In the genomic region with DNA sequence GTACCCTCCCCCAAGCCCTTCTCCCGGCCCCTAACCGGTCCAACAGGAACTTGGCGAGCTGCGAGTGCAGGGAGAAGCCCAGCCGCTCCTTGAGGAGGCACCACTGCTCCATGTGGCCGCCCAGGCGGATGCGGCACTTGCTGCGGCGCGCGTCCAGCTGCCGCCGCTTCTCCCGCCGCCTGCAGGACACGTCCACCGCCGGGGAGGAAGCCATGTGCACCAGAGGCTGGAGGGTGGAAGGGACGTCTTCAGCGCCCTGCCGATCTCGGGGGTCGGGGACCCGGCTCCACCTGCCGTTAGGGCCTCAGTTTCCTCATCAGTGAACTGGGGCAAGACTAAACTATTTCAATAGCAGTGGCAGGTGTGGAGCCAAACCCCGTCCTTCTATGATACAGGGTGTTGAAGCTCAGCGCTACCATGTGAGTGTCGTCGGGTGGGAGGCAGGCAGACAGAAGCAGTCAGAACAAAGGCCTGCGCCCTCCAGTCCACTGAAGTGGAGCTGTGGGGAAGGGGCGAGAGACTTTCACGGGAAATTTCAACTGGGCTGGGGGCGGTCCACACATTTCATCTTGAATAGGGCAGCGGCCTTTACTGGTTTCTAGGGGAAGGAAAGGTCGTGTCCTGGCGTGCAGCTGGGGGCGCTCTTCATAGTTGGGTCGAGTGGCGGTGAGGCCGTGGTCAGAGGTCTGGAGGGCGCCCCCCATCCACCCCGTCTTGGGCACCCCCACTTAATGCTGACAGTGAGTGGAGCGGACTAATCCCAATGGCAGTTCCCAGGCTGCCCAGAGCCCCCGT, we compare ENCODE assay signal across 1 cellular context.
TF ChIP-seq lines count a peak whose summit lies in the region.

No MANE protein-coding gene starts in this region.

TF ChIP-seq in HepG2, 621 proteins besides CTCF, POLR2A, EP300 and RAD21 (continued from another document and continues in another):
- TF ChIP-seq, protein P1, sequence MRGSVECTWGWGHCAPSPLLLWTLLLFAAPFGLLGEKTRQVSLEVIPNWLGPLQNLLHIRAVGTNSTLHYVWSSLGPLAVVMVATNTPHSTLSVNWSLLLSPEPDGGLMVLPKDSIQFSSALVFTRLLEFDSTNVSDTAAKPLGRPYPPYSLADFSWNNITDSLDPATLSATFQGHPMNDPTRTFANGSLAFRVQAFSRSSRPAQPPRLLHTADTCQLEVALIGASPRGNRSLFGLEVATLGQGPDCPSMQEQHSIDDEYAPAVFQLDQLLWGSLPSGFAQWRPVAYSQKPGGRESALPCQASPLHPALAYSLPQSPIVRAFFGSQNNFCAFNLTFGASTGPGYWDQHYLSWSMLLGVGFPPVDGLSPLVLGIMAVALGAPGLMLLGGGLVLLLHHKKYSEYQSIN (CRISPR knock-in tag; IDR thresholded peaks at IDR 0.05; ENCODE audit: borderline replicate concordance), result no peak
- TF ChIP-seq ZNF782 (CRISPR knock-in tag; IDR thresholded peaks at IDR 0.05; ENCODE audit: borderline replicate concordance) (no peak; the same call in 1 of the 2 replicates), ZMYM2 (CRISPR knock-in tag; IDR thresholded peaks at IDR 0.05) (no peak), PTBP1 (IDR thresholded peaks at IDR 0.05; ENCODE audit: low read depth, low read length, poor library complexity, severe bottlenecking) (no peak), XRCC5 (optimal IDR thresholded peaks at IDR 0.05; ENCODE audit: low read length) (peak; percentile 6), TMF1 (CRISPR knock-in tag; IDR thresholded peaks at IDR 0.05; ENCODE audit: low read depth) (peak; percentile 62; the same call in 1 of the 2 replicates), RCOR2 (CRISPR knock-in tag; IDR thresholded peaks at IDR 0.05) (no peak), ZKSCAN1 (IDR thresholded peaks at IDR 0.05; ENCODE audit: low read length) (no peak), FOXP1 (IDR thresholded peaks at IDR 0.05) (no peak), FOXP1 (CRISPR knock-in tag; IDR thresholded peaks at IDR 0.05) (no peak), ZNF772 (CRISPR knock-in tag; IDR thresholded peaks at IDR 0.05) (0 out of 2 replicates have a peak, but pooled peaks have one; percentile 5), ZNF292 (CRISPR knock-in tag; IDR thresholded peaks at IDR 0.05; ENCODE audit: borderline replicate concordance, low read depth) (no peak), ZNF605 (CRISPR knock-in tag; IDR thresholded peaks at IDR 0.05) (no peak), GLI4 (CRISPR knock-in tag; IDR thresholded peaks at IDR 0.05; ENCODE audit: borderline replicate concordance) (peak; percentile 45; the same call in 1 of the 2 replicates), ZFP36 (IDR thresholded peaks at IDR 0.05; ENCODE audit: borderline replicate concordance, low read depth, low read length, partially characterized antibody) (no peak), TOPORS (CRISPR knock-in tag; IDR thresholded peaks at IDR 0.05) (peak; percentile 72; the same call in 1 of the 2 replicates), RBAK (CRISPR knock-in tag; IDR thresholded peaks at IDR 0.05) (no peak), TEAD2 (CRISPR knock-in tag; IDR thresholded peaks at IDR 0.05) (0 out of 2 replicates have a peak, but pooled peaks have one; percentile 31), ZNF3 (CRISPR knock-in tag; IDR thresholded peaks at IDR 0.05) (no peak), HNF4G (IDR thresholded peaks at IDR 0.05; ENCODE audit: borderline replicate concordance, low read depth, low read length) (no peak), HNF4G (CRISPR knock-in tag; IDR thresholded peaks at IDR 0.05; ENCODE audit: borderline replicate concordance, low read depth) (no peak), ZNF619 (CRISPR knock-in tag; IDR thresholded peaks at IDR 0.05) (no peak), ZFP37 (CRISPR knock-in tag; IDR thresholded peaks at IDR 0.05; ENCODE audit: borderline replicate concordance) (no peak), ZNF354B (CRISPR knock-in tag; IDR thresholded peaks at IDR 0.05) (no peak), ZSCAN20 (CRISPR knock-in tag; IDR thresholded peaks at IDR 0.05; ENCODE audit: borderline replicate concordance) (no peak), RARA (CRISPR knock-in tag; IDR thresholded peaks at IDR 0.05) (0 out of 2 replicates have a peak, but pooled peaks have one; percentile 8), ZNF720 (CRISPR knock-in tag; IDR thresholded peaks at IDR 0.05) (no peak), NAIF1 (CRISPR knock-in tag; IDR thresholded peaks at IDR 0.05; ENCODE audit: borderline replicate concordance) (peak; percentile 61; the same call in 1 of the 2 replicates), NR2C2 (CRISPR knock-in tag; IDR thresholded peaks at IDR 0.05; ENCODE audit: borderline replicate concordance) (0 out of 2 replicates have a peak, but pooled peaks have one; percentile 33), SPEN (CRISPR knock-in tag; IDR thresholded peaks at IDR 0.05; ENCODE audit: low read depth) (no peak), ZNF446 (CRISPR knock-in tag; IDR thresholded peaks at IDR 0.05) (peak; percentile 20; the same call in 1 of the 2 replicates), ZNF777 (CRISPR knock-in tag; IDR thresholded peaks at IDR 0.05) (peak; percentile 80), HDAC1 (CRISPR knock-in tag; IDR thresholded peaks at IDR 0.05) (no peak; the same call in 1 of the 2 replicates), ARNTL (CRISPR knock-in tag; IDR thresholded peaks at IDR 0.05) (peak; percentile 14), GATA4 (IDR thresholded peaks at IDR 0.05; ENCODE audit: borderline replicate concordance, low read depth) (no peak), KDM5B (CRISPR knock-in tag; IDR thresholded peaks at IDR 0.05; ENCODE audit: borderline replicate concordance) (peak; percentile 40; the same call in 1 of the 2 replicates), HNRNPLL (IDR thresholded peaks at IDR 0.05; ENCODE audit: low read depth, low read length, poor library complexity, severe bottlenecking) (peak; percentile 34), ZNF343 (CRISPR knock-in tag; IDR thresholded peaks at IDR 0.05) (no peak), TAF15 (IDR thresholded peaks at IDR 0.05; ENCODE audit: low read depth, low read length, poor library complexity, severe bottlenecking) (no peak)
- TF ChIP-seq, protein P2, sequence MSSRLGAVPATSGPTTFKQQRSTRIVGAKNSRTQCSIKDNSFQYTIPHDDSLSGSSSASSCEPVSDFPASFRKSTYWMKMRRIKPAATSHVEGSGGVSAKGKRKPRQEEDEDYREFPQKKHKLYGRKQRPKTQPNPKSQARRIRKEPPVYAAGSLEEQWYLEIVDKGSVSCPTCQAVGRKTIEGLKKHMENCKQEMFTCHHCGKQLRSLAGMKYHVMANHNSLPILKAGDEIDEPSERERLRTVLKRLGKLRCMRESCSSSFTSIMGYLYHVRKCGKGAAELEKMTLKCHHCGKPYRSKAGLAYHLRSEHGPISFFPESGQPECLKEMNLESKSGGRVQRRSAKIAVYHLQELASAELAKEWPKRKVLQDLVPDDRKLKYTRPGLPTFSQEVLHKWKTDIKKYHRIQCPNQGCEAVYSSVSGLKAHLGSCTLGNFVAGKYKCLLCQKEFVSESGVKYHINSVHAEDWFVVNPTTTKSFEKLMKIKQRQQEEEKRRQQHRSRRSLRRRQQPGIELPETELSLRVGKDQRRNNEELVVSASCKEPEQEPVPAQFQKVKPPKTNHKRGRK (CRISPR knock-in tag; IDR thresholded peaks at IDR 0.05), result 0 out of 2 replicates have a peak, but pooled peaks have one; percentile 42
- TF ChIP-seq, protein P3, sequence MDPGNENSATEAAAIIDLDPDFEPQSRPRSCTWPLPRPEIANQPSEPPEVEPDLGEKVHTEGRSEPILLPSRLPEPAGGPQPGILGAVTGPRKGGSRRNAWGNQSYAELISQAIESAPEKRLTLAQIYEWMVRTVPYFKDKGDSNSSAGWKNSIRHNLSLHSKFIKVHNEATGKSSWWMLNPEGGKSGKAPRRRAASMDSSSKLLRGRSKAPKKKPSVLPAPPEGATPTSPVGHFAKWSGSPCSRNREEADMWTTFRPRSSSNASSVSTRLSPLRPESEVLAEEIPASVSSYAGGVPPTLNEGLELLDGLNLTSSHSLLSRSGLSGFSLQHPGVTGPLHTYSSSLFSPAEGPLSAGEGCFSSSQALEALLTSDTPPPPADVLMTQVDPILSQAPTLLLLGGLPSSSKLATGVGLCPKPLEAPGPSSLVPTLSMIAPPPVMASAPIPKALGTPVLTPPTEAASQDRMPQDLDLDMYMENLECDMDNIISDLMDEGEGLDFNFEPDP (CRISPR knock-in tag; conservative IDR thresholded peaks at IDR 0.05), result no peak
- TF ChIP-seq, protein P4, sequence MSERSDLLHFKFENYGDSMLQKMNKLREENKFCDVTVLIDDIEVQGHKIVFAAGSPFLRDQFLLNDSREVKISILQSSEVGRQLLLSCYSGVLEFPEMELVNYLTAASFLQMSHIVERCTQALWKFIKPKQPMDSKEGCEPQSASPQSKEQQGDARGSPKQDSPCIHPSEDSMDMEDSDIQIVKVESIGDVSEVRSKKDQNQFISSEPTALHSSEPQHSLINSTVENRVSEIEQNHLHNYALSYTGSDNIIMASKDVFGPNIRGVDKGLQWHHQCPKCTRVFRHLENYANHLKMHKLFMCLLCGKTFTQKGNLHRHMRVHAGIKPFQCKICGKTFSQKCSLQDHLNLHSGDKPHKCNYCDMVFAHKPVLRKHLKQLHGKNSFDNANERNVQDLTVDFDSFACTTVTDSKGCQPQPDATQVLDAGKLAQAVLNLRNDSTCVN (CRISPR knock-in tag; IDR thresholded peaks at IDR 0.05; ENCODE audit: borderline replicate concordance), result no peak
- TF ChIP-seq, protein P5, sequence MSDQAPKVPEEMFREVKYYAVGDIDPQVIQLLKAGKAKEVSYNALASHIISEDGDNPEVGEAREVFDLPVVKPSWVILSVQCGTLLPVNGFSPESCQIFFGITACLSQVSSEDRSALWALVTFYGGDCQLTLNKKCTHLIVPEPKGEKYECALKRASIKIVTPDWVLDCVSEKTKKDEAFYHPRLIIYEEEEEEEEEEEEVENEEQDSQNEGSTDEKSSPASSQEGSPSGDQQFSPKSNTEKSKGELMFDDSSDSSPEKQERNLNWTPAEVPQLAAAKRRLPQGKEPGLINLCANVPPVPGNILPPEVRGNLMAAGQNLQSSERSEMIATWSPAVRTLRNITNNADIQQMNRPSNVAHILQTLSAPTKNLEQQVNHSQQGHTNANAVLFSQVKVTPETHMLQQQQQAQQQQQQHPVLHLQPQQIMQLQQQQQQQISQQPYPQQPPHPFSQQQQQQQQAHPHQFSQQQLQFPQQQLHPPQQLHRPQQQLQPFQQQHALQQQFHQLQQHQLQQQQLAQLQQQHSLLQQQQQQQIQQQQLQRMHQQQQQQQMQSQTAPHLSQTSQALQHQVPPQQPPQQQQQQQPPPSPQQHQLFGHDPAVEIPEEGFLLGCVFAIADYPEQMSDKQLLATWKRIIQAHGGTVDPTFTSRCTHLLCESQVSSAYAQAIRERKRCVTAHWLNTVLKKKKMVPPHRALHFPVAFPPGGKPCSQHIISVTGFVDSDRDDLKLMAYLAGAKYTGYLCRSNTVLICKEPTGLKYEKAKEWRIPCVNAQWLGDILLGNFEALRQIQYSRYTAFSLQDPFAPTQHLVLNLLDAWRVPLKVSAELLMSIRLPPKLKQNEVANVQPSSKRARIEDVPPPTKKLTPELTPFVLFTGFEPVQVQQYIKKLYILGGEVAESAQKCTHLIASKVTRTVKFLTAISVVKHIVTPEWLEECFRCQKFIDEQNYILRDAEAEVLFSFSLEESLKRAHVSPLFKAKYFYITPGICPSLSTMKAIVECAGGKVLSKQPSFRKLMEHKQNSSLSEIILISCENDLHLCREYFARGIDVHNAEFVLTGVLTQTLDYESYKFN (CRISPR knock-in tag; conservative IDR thresholded peaks at IDR 0.05), result no peak
- TF ChIP-seq, protein P6, sequence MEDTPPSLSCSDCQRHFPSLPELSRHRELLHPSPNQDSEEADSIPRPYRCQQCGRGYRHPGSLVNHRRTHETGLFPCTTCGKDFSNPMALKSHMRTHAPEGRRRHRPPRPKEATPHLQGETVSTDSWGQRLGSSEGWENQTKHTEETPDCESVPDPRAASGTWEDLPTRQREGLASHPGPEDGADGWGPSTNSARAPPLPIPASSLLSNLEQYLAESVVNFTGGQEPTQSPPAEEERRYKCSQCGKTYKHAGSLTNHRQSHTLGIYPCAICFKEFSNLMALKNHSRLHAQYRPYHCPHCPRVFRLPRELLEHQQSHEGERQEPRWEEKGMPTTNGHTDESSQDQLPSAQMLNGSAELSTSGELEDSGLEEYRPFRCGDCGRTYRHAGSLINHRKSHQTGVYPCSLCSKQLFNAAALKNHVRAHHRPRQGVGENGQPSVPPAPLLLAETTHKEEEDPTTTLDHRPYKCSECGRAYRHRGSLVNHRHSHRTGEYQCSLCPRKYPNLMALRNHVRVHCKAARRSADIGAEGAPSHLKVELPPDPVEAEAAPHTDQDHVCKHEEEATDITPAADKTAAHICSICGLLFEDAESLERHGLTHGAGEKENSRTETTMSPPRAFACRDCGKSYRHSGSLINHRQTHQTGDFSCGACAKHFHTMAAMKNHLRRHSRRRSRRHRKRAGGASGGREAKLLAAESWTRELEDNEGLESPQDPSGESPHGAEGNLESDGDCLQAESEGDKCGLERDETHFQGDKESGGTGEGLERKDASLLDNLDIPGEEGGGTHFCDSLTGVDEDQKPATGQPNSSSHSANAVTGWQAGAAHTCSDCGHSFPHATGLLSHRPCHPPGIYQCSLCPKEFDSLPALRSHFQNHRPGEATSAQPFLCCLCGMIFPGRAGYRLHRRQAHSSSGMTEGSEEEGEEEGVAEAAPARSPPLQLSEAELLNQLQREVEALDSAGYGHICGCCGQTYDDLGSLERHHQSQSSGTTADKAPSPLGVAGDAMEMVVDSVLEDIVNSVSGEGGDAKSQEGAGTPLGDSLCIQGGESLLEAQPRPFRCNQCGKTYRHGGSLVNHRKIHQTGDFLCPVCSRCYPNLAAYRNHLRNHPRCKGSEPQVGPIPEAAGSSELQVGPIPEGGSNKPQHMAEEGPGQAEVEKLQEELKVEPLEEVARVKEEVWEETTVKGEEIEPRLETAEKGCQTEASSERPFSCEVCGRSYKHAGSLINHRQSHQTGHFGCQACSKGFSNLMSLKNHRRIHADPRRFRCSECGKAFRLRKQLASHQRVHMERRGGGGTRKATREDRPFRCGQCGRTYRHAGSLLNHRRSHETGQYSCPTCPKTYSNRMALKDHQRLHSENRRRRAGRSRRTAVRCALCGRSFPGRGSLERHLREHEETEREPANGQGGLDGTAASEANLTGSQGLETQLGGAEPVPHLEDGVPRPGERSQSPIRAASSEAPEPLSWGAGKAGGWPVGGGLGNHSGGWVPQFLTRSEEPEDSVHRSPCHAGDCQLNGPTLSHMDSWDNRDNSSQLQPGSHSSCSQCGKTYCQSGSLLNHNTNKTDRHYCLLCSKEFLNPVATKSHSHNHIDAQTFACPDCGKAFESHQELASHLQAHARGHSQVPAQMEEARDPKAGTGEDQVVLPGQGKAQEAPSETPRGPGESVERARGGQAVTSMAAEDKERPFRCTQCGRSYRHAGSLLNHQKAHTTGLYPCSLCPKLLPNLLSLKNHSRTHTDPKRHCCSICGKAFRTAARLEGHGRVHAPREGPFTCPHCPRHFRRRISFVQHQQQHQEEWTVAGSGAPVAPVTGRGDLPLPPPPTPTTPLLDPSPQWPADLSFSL (CRISPR knock-in tag; IDR thresholded peaks at IDR 0.05), result no peak
